Comparison of ENCODE assay signal across 20 cellular contexts in genomic region chr2:195863564-195863963, GRCh38.
DNase-seq lines count a peak whose midpoint lies in the region; ATAC-seq, FAIRE-seq and TF ChIP-seq lines count a peak whose summit lies in the region.
"Had no signal": no experiment of that assay in that cellular context is flagged by ENCODE, and none has a peak within 500 bp of the region (broad histone marks: within the 10 kb centered on the region; RNA-seq: fewer than 3 reads in every experiment).

No MANE protein-coding gene starts in this region.

- CTCF ChIA-PET in endothelial cell of umbilical vein (lab: Charles Lee): interaction anchor here (1.5 to 1.7 kb wide), 2 partner anchors 9 to 14 kb away, joined by 3 to 6 read pairs; no protein-coding TSS in a partner anchor

- TF ChIP-seq CTCF in NB4 (IDR thresholded peaks at IDR 0.05; ENCODE audit: low read depth, low read length) (no peak), endothelial cell of umbilical vein (IDR thresholded peaks at IDR 0.05; ENCODE audit: extremely low read depth in 1 of 2, insufficient read depth in 1 of 2, low read depth in 1 of 2, low read length in 2 of 2) (no peak)

- H4K20me1 ChIP-seq in endothelial cell of umbilical vein (replicated peaks; ENCODE audit: control insufficient read depth, extremely low read depth, insufficient read depth, low read length): no peaks in the 10 kb centered on the region
- H4K20me1 ChIP-seq: BLaER1 had no signal

- no peak overlapping the region for H4K12ac ChIP-seq in trophoblast cell (ENCODE audit: low read depth, low read length)

- TF ChIP-seq POLR2A in NB4 (IDR thresholded peaks at IDR 0.05; ENCODE audit: extremely low read depth, insufficient read length) (no peak), endothelial cell of umbilical vein (IDR thresholded peaks at IDR 0.05; ENCODE audit: low read depth, low read length) (no peak)

- H3K4me1 ChIP-seq in endothelial cell of umbilical vein (ENCODE audit: control insufficient read depth, extremely low read depth, insufficient read depth, low read length) (no peaks in the 10 kb centered on the region), trophoblast cell (ENCODE audit: control insufficient read depth in 1 of 2, insufficient read depth in 2 of 2, low read length in 2 of 2) (no peaks in the 10 kb centered on the region)
- H3K4me1 ChIP-seq: HAP-1 had no signal

- H3K9ac ChIP-seq in endothelial cell of umbilical vein (replicated peaks; ENCODE audit: extremely low read depth, insufficient read depth, low read length): no peak overlapping the region
- no peak overlapping the region for H3K9ac ChIP-seq in trophoblast cell (ENCODE audit: low read length)
- H3K9ac ChIP-seq: BLaER1 had no signal

- intact Hi-C loops in endothelial cell of umbilical vein (cut with micrococcal nuclease): no loop called here

- no peak overlapping the region for H2BK12ac ChIP-seq in trophoblast cell (ENCODE audit: low read length)

- H3K79me2 ChIP-seq in endothelial cell of umbilical vein (ENCODE audit: control insufficient read depth, insufficient read depth, low read length): no peaks in the 10 kb centered on the region
- no peaks in the 10 kb centered on the region for H3K79me2 ChIP-seq in trophoblast cell (ENCODE audit: control insufficient read depth, insufficient read depth, low read length, poor library complexity)

- H3K4me2 ChIP-seq in endothelial cell of umbilical vein (ENCODE audit: insufficient read depth, low read length) (no peak overlapping the region), trophoblast cell (ENCODE audit: low read length) (no peak overlapping the region)
- H3K4me2 ChIP-seq: BLaER1 had no signal

- no peaks in the 10 kb centered on the region for H3K9me1 ChIP-seq in endothelial cell of umbilical vein (replicated peaks; ENCODE audit: control insufficient read depth, extremely low read depth, insufficient read depth, low read length)

- H3K79me1 ChIP-seq in trophoblast cell (ENCODE audit: low read length): no peaks in the 10 kb centered on the region

- no peak overlapping the region for H2AK5ac ChIP-seq in trophoblast cell (ENCODE audit: low read length)

- no peak overlapping the region for H3K18ac ChIP-seq in trophoblast cell (ENCODE audit: low read length)

- H3K27ac ChIP-seq in endothelial cell of umbilical vein (ENCODE audit: insufficient read depth, low read depth, low read length) (no peak overlapping the region), trophoblast cell (ENCODE audit: low read depth, low read length) (no peak overlapping the region)
- H3K27ac ChIP-seq: 22Rv1, BLaER1 had no signal

- no peaks in the 10 kb centered on the region for H3K36me3 ChIP-seq in endothelial cell of umbilical vein (ENCODE audit: control insufficient read depth in 2 of 2, extremely low read depth in 1 of 2, insufficient read depth in 2 of 2, low read length in 2 of 2)
- H3K36me3 ChIP-seq in trophoblast cell (ENCODE audit: control insufficient read depth in 1 of 2, insufficient read depth in 2 of 2, low read length in 2 of 2): no peaks in the 10 kb centered on the region
- H3K36me3 ChIP-seq: BLaER1, HAP-1 had no signal

- H3K9me3 ChIP-seq in endothelial cell of umbilical vein (replicated peaks; ENCODE audit: control insufficient read depth, insufficient read depth, low read length) (no peaks in the 10 kb centered on the region), trophoblast cell (ENCODE audit: insufficient read depth, low read depth, low read length) (no peaks in the 10 kb centered on the region)
- H3K9me3 ChIP-seq: BLaER1, HAP-1 had no signal

- no peak overlapping the region for H2BK5ac ChIP-seq in trophoblast cell (ENCODE audit: low read depth, low read length, poor library complexity)

- H3K27me3 ChIP-seq in endothelial cell of umbilical vein (ENCODE audit: control insufficient read depth in 2 of 2, insufficient read depth in 2 of 2, low read length in 2 of 2) (no peaks in the 10 kb centered on the region), trophoblast cell (ENCODE audit: insufficient read depth, low read length) (no peaks in the 10 kb centered on the region)
- H3K27me3 ChIP-seq: BLaER1 had no signal

- WGBS in trophoblast cell (ENCODE audit: extremely low coverage, insufficient coverage, insufficient read length): no CpG with 5 or more reads among the region's 4 CpGs

- H4K91ac ChIP-seq in trophoblast cell (ENCODE audit: low read depth, low read length): no peak overlapping the region

- H3K4me3 ChIP-seq in NB4 (ENCODE audit: low read depth, low read length) (no peak overlapping the region), endothelial cell of umbilical vein (replicated peaks in 1 of 3; ENCODE audit: insufficient read depth in 1 of 3, low read depth in 1 of 3, low read length in 3 of 3) (no peak overlapping the region), trophoblast cell (ENCODE audit: low read depth, low read length) (no peak overlapping the region)
- H3K4me3 ChIP-seq: BLaER1, GM12878, HAP-1 had no signal

- no peak overlapping the region for H3K23ac ChIP-seq in trophoblast cell (ENCODE audit: low read length)

- DNase-seq in SIG-M5 treated with dmso at 0.1 percent for 504 hours (lab: John Stamatoyannopoulos, UW; ENCODE audit: unreplicated experiment) (peak; percentile 13), SIG-M5 (lab: John Stamatoyannopoulos, UW) (no peak), NB4 (ENCODE audit: low read depth) (peak; percentile 41), endothelial cell of umbilical vein (ENCODE audit: low read depth, low spot score) (no peak), trophoblast cell (no peak)
- DNase-seq: DMS53, NCI-H187 treated with DMSO at 0.1 percent for 48 hours, NCI-H2171 treated with DMSO at 0.1 percent for 48 hours, NCI-H510A, NCI-H82, RPMI8226, T-helper 1 cell had no signal

- POLR2A ChIA-PET in endothelial cell of umbilical vein (lab: Charles Lee): no interaction called here

- H2AFZ ChIP-seq in endothelial cell of umbilical vein (ENCODE audit: low read depth, low read length) (peak overlapping the region; percentile 42), trophoblast cell (ENCODE audit: insufficient read depth, low read length, poor library complexity) (no peak overlapping the region)

- FAIRE-seq in endothelial cell of umbilical vein (lab: Jason Lieb, UNC): no peak
- FAIRE-seq: GM12878, GM18507 had no signal

- no peak overlapping the region for H3K14ac ChIP-seq in trophoblast cell (ENCODE audit: low read length)

- H3K4ac ChIP-seq in trophoblast cell (ENCODE audit: low read depth, low read length): no peak overlapping the region

- BruUV-seq in endothelial cell of umbilical vein (replicated peaks; lab: Mats Ljungman, UMichigan): no TSS peak

- ATAC-seq in GM21576 (IDR thresholded peaks at IDR 0.05; ENCODE audit: unreplicated experiment) (no peak), HG03280 (IDR thresholded peaks at IDR 0.05; ENCODE audit: unreplicated experiment) (no peak), HG03175 (IDR thresholded peaks at IDR 0.05; ENCODE audit: unreplicated experiment) (no peak)
- ATAC-seq: GM12878 had no signal

- no peak overlapping the region for H4K8ac ChIP-seq in trophoblast cell (ENCODE audit: low read depth, low read length)

- H2BK120ac ChIP-seq in trophoblast cell (ENCODE audit: insufficient read depth, low read length, poor library complexity): no peak overlapping the region

- dilution Hi-C loops in endothelial cell of umbilical vein (cut with MboI; ENCODE audit: extremely low pct_ligation_motif_present, low sequenced_read_pairs): no loop called here

TF ChIP-seq in endothelial cell of umbilical vein, 7 proteins besides CTCF, POLR2A, EP300 and RAD21:
- TF ChIP-seq MYC (IDR thresholded peaks at IDR 0.05; ENCODE audit: low read depth, low read length): no peak
- TF ChIP-seq MAX (IDR thresholded peaks at IDR 0.05; ENCODE audit: insufficient read depth, insufficient read length): no peak
- TF ChIP-seq JUN (IDR thresholded peaks at IDR 0.05; ENCODE audit: borderline replicate concordance, insufficient read depth, insufficient read length, low read depth): no peak
- TF ChIP-seq POLR2AphosphoS5 (IDR thresholded peaks at IDR 0.05; ENCODE audit: insufficient read depth, low read depth, low read length): no peak
- TF ChIP-seq GATA2 (IDR thresholded peaks at IDR 0.05; ENCODE audit: insufficient read depth, insufficient read length, low read depth, low read length): no peak
- no peak for TF ChIP-seq FOS (IDR thresholded peaks at IDR 0.05; ENCODE audit: borderline replicate concordance, insufficient read depth, low read length)
- no peak for TF ChIP-seq EZH2 (IDR thresholded peaks at IDR 0.05; ENCODE audit: borderline replicate concordance, low read depth, low read length, severe bottlenecking)

Comparison
In these comparisons a context has a peak if more than half of its experiments do, and no peak if none do; other contexts are left out.
1. DNase-seq: peak in SIG-M5 treated with dmso at 0.1 percent for 504 hours (single experiment) and NB4 (single experiment); none in SIG-M5 (single experiment), endothelial cell of umbilical vein (single experiment) and trophoblast cell (0 of 2).